Comparison of ENCODE assay signal across 13 cellular contexts in the genomic region with DNA sequence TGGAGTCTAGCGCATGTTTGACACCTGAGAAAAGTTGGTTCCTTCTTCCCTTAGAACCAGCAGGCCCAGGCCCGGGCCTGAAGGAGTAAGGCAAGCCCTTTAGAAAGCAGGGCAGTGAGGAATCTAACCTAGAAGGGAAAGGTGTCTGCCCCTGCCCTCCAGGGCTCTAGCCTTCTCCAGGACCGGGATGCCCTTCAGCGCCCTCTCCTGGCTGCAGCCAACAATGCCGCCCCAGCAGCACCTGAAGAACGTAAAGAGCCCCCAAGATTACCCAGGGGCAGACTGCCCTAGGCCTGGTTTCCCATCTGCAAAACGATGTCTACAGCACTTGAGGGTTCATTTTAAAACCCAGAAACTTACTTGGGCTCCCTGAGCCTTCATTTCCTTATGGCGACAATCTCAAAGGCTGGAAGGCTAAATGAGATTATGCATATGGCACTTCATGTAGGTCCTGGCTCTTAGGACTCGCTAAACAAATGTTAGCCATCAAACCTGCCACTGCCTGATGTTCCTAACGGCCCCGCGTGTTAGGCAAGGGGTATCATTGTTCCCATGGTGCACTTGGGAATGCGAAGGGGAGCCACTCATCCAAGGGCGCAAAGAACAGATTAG.
DNase-seq lines count a peak whose midpoint lies in the region; ATAC-seq and TF ChIP-seq lines count a peak whose summit lies in the region.
"Had no signal": no experiment of that assay in that cellular context is flagged by ENCODE, and none has a peak within 500 bp of the region (broad histone marks: within the 10 kb centered on the region; RNA-seq: fewer than 3 reads in every experiment).

No MANE protein-coding gene starts in this region.

- peaks cover 5% of the 10 kb centered on the region for H3K9me3 Mint-ChIP-seq in activated CD8-positive, alpha-beta memory T cell treated with anti-CD3 and anti-CD28 coated beads, Interleukin-2, amount 10 ng/mL, durations not matched to agents 7 days and 5 days (ENCODE audit: low read depth)
- no peaks in the 10 kb centered on the region for H3K9me3 Mint-ChIP-seq in activated CD8-positive, alpha-beta T cell treated with anti-CD3 and anti-CD28 coated beads, Interleukin-2, amount 10 ng/mL, durations not matched to agents 7 days and 5 days (ENCODE audit: insufficient read depth)
- peaks cover 6% of the 10 kb centered on the region for H3K9me3 Mint-ChIP-seq in neural crest cell
- peaks cover 2% of the 10 kb centered on the region for H3K9me3 Mint-ChIP-seq in CD8-positive, alpha-beta T cell

- H3K4me3 ChIP-seq in aorta (ENCODE audit: low read length in 2 of 2), result no peak overlapping the region
- H3K4me3 ChIP-seq in CD8-positive, alpha-beta T cell (ENCODE audit: low read depth, low read length), result no peak overlapping the region
- H3K4me3 ChIP-seq: left lung had no signal

- CTCF ChIA-PET in activated CD8-positive, alpha-beta memory T cell treated with anti-CD3 and anti-CD28 coated beads, Interleukin-2, amount 10 ng/mL, durations not matched to agents 7 days and 5 days (lab: Charles Lee), result no interaction called here
- CTCF ChIA-PET in activated CD8-positive, alpha-beta T cell treated with anti-CD3 and anti-CD28 coated beads, Interleukin-2, amount 10 ng/mL, durations not matched to agents 7 days and 5 days (lab: Charles Lee), result no interaction called here
- CTCF ChIA-PET in CD8-positive, alpha-beta T cell (lab: Charles Lee), result no interaction called here

- H3K36me3 ChIP-seq in aorta (ENCODE audit: control insufficient read depth in 1 of 2, insufficient read depth in 2 of 2, low read length in 1 of 2), result no peaks in the 10 kb centered on the region
- no peaks in the 10 kb centered on the region for H3K36me3 ChIP-seq in CD8-positive, alpha-beta T cell (ENCODE audit: insufficient read depth, low read length)
- H3K36me3 ChIP-seq: left lung had no signal

- DNase-seq in activated CD8-positive, alpha-beta memory T cell treated with anti-CD3 and anti-CD28 coated beads, Interleukin-2, amount 50 U/mL, for 48 hours, result peak; percentile 55
- DNase-seq in activated CD8-positive, alpha-beta memory T cell treated with anti-CD3 and anti-CD28 coated beads, Interleukin-2, amount 10 ng/mL, durations not matched to agents 7 days and 5 days, result no peak
- DNase-seq in HuH-7 (ENCODE audit: low spot score) (peak; percentile 59), neural crest cell (ENCODE audit: low read depth, low spot score) (peak; percentile 43), aorta (no peak)
- peak; percentile 25 for DNase-seq in activated CD8-positive, alpha-beta T cell treated with anti-CD3 and anti-CD28 coated beads, Interleukin-2, amount 10 ng/mL, durations not matched to agents 7 days and 5 days
- DNase-seq in CD8-positive, alpha-beta T cell, result no peak
- DNase-seq: CD4-positive, alpha-beta T cell; left lung; T-helper 17 cell had no signal

- no peak overlapping the region for H3K27ac Mint-ChIP-seq in activated CD8-positive, alpha-beta memory T cell treated with anti-CD3 and anti-CD28 coated beads, Interleukin-2, amount 10 ng/mL, durations not matched to agents 7 days and 5 days
- H3K27ac Mint-ChIP-seq in activated CD8-positive, alpha-beta T cell treated with anti-CD3 and anti-CD28 coated beads, Interleukin-2, amount 10 ng/mL, durations not matched to agents 7 days and 5 days, result no peak overlapping the region
- H3K27ac Mint-ChIP-seq in neural crest cell (ENCODE audit: unreplicated experiment), result no peak overlapping the region
- no peak overlapping the region for H3K27ac Mint-ChIP-seq in CD8-positive, alpha-beta T cell
- H3K27ac Mint-ChIP-seq: activated naive CD4-positive, alpha-beta T cell treated with anti-CD3 and anti-CD28 coated beads, Interleukin-2, amount 50 U/mL, for 72 hours; CD4-positive, alpha-beta T cell; T-helper 17 cell had no signal

- H3K27me3 ChIP-seq in aorta (ENCODE audit: control insufficient read depth in 1 of 2, insufficient read depth in 2 of 2, low read length in 1 of 2), result no peaks in the 10 kb centered on the region
- H3K27me3 ChIP-seq in CD8-positive, alpha-beta T cell (ENCODE audit: insufficient read depth, low read length), result no peaks in the 10 kb centered on the region

- H3K4me3 Mint-ChIP-seq in activated CD8-positive, alpha-beta memory T cell treated with anti-CD3 and anti-CD28 coated beads, Interleukin-2, amount 10 ng/mL, durations not matched to agents 7 days and 5 days, result no peak overlapping the region
- H3K4me3 Mint-ChIP-seq in activated CD8-positive, alpha-beta T cell treated with anti-CD3 and anti-CD28 coated beads, Interleukin-2, amount 10 ng/mL, durations not matched to agents 7 days and 5 days, result no peak overlapping the region
- no peak overlapping the region for H3K4me3 Mint-ChIP-seq in neural crest cell
- no peak overlapping the region for H3K4me3 Mint-ChIP-seq in CD8-positive, alpha-beta T cell
- H3K4me3 Mint-ChIP-seq: CD4-positive, alpha-beta T cell; T-helper 17 cell had no signal

- peak; percentile 55 for TF ChIP-seq CTCF in neural crest cell (conservative IDR thresholded peaks at IDR 0.05)
- TF ChIP-seq CTCF in CD8-positive, alpha-beta T cell (IDR thresholded peaks at IDR 0.05), result no peak

- no peak overlapping the region for H3K27ac ChIP-seq in aorta (ENCODE audit: low read depth in 1 of 2, low read length in 2 of 2)
- no peak overlapping the region for H3K27ac ChIP-seq in CD8-positive, alpha-beta T cell (ENCODE audit: low read depth, low read length)
- H3K27ac ChIP-seq: epithelial cell of prostate, left lung had no signal

- no peak for ATAC-seq in activated CD8-positive, alpha-beta memory T cell treated with anti-CD3 and anti-CD28 coated beads, Interleukin-2, amount 10 ng/mL, durations not matched to agents 7 days and 5 days
- no peak for ATAC-seq in activated CD8-positive, alpha-beta T cell treated with anti-CD3 and anti-CD28 coated beads, Interleukin-2, amount 10 ng/mL, durations not matched to agents 7 days and 5 days
- ATAC-seq in aorta (ENCODE audit: low FRiP score), result no peak
- no peak for ATAC-seq in CD8-positive, alpha-beta T cell
- no peak for ATAC-seq in GM19023 (IDR thresholded peaks at IDR 0.05; ENCODE audit: unreplicated experiment)
- ATAC-seq: activated naive CD4-positive, alpha-beta T cell treated with anti-CD3 and anti-CD28 coated beads, Interleukin-2, amount 50 U/mL, for 72 hours; left lung; T-helper 17 cell had no signal

- peaks cover 3% of the 10 kb centered on the region for H3K27me3 Mint-ChIP-seq in activated CD8-positive, alpha-beta memory T cell treated with anti-CD3 and anti-CD28 coated beads, Interleukin-2, amount 10 ng/mL, durations not matched to agents 7 days and 5 days
- no peaks in the 10 kb centered on the region for H3K27me3 Mint-ChIP-seq in activated CD8-positive, alpha-beta T cell treated with anti-CD3 and anti-CD28 coated beads, Interleukin-2, amount 10 ng/mL, durations not matched to agents 7 days and 5 days (ENCODE audit: low read depth)
- peaks cover 45% of the 10 kb centered on the region for H3K27me3 Mint-ChIP-seq in neural crest cell (ENCODE audit: low read depth)
- H3K27me3 Mint-ChIP-seq in CD8-positive, alpha-beta T cell (ENCODE audit: low read depth), result peaks cover 21% of the 10 kb centered on the region

- no peaks in the 10 kb centered on the region for H3K9me3 ChIP-seq in aorta (ENCODE audit: control insufficient read depth, low read length)
- H3K9me3 ChIP-seq in CD8-positive, alpha-beta T cell (ENCODE audit: low read length), result no peaks in the 10 kb centered on the region

- intact Hi-C loops in aorta (cut with DNase I), result no loop called here
- intact Hi-C loops in CD8-positive, alpha-beta T cell (cut with DNase I, micrococcal nuclease), result no loop called here

- POLR2A ChIA-PET in activated CD8-positive, alpha-beta T cell treated with anti-CD3 and anti-CD28 coated beads, Interleukin-2, amount 10 ng/mL, durations not matched to agents 7 days and 5 days (lab: Charles Lee), result no interaction called here
- POLR2A ChIA-PET in CD8-positive, alpha-beta T cell (lab: Charles Lee), result no interaction called here

- H3K4me1 Mint-ChIP-seq in activated CD8-positive, alpha-beta memory T cell treated with anti-CD3 and anti-CD28 coated beads, Interleukin-2, amount 10 ng/mL, durations not matched to agents 7 days and 5 days, result no peaks in the 10 kb centered on the region
- H3K4me1 Mint-ChIP-seq in activated CD8-positive, alpha-beta T cell treated with anti-CD3 and anti-CD28 coated beads, Interleukin-2, amount 10 ng/mL, durations not matched to agents 7 days and 5 days (ENCODE audit: low read depth), result no peaks in the 10 kb centered on the region
- H3K4me1 Mint-ChIP-seq in neural crest cell, result no peaks in the 10 kb centered on the region
- H3K4me1 Mint-ChIP-seq in CD8-positive, alpha-beta T cell (ENCODE audit: low read depth), result no peaks in the 10 kb centered on the region
- H3K4me1 Mint-ChIP-seq: T-helper 17 cell had no signal

- 36 to 43% methylated on average over 14 of the region's 14 CpGs for WGBS in aorta, 2 donors

- no peaks in the 10 kb centered on the region for H3K36me3 Mint-ChIP-seq in activated CD8-positive, alpha-beta memory T cell treated with anti-CD3 and anti-CD28 coated beads, Interleukin-2, amount 10 ng/mL, durations not matched to agents 7 days and 5 days
- H3K36me3 Mint-ChIP-seq in activated CD8-positive, alpha-beta T cell treated with anti-CD3 and anti-CD28 coated beads, Interleukin-2, amount 10 ng/mL, durations not matched to agents 7 days and 5 days (ENCODE audit: low read depth), result no peaks in the 10 kb centered on the region
- H3K36me3 Mint-ChIP-seq in neural crest cell (ENCODE audit: low read depth), result no peaks in the 10 kb centered on the region
- H3K36me3 Mint-ChIP-seq in CD8-positive, alpha-beta T cell, result no peaks in the 10 kb centered on the region
- H3K36me3 Mint-ChIP-seq: activated naive CD4-positive, alpha-beta T cell treated with anti-CD3 and anti-CD28 coated beads, Interleukin-2, amount 50 U/mL, for 72 hours had no signal

- no peaks in the 10 kb centered on the region for H3K4me1 ChIP-seq in aorta (ENCODE audit: control insufficient read depth in 1 of 2, insufficient read depth in 2 of 2, low read length in 2 of 2)
- no peaks in the 10 kb centered on the region for H3K4me1 ChIP-seq in CD8-positive, alpha-beta T cell (ENCODE audit: insufficient read depth, low read length)
- H3K4me1 ChIP-seq: left lung had no signal

Comparison
In these comparisons a context has a peak if more than half of its experiments do, and no peak if none do; other contexts are left out.
1. DNase-seq: peak in activated CD8-positive, alpha-beta memory T cell treated with anti-CD3 and anti-CD28 coated beads, Interleukin-2, amount 50 U/mL, for 48 hours (single experiment), HuH-7 (single experiment), activated CD8-positive, alpha-beta T cell treated with anti-CD3 and anti-CD28 coated beads, Interleukin-2, amount 10 ng/mL, durations not matched to agents 7 days and 5 days (single experiment) and neural crest cell (single experiment); none in activated CD8-positive, alpha-beta memory T cell treated with anti-CD3 and anti-CD28 coated beads, Interleukin-2, amount 10 ng/mL, durations not matched to agents 7 days and 5 days (single experiment), aorta (0 of 2) and CD8-positive, alpha-beta T cell (0 of 7).